36 cellular contexts compared by ENCODE assay signal in the genomic region with DNA sequence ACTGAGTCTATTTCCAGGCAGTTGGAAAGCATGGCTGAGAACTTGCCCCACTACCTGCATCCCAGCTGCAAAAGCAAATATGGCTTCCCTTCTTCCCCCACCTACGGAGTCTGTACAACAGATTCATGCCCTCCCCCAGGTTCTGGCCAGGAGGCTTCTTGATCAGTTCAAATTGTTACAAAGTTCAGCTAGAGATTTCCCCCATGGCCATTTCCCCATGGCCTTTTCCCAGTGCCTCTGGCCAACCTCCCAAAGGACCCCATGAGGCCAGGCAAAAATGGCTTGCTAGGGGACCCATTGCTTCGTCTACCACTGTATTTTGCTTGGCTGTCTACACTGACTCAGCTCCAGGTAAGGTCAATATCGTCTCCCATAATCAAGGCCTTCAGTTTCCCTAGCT.
"Had no signal": no experiment of that assay in that cellular context is flagged by ENCODE, and none has a peak within 500 bp of the region (broad histone marks: within the 10 kb centered on the region; RNA-seq: fewer than 3 reads in every experiment).

No MANE protein-coding gene starts in this region.

- H3K27me3 Mint-ChIP-seq: activated B cell treated with CpG ODN at 0.5 μM for 24 hours; activated CD4-positive, alpha-beta memory T cell treated with anti-CD3 and anti-CD28 coated beads for 36 hours; activated CD4-positive, alpha-beta T cell treated with anti-CD3 and anti-CD28 coated beads, Interleukin-2, amount 10 ng/mL, durations not matched to agents 24 days and 14 days; activated CD8-positive, alpha-beta T cell treated with anti-CD3 and anti-CD28 coated beads for 36 hours; activated naive CD8-positive, alpha-beta T cell treated with anti-CD3 and anti-CD28 coated beads for 36 hours; activated T-helper 17 cell treated with anti-CD3 and anti-CD28 coated beads, Interleukin-2, amount 50 U/mL, for 72 hours; central memory CD8-positive, alpha-beta T cell had no signal

- H3K27me3 ChIP-seq: adrenal gland, body of pancreas, brain microvascular endothelial cell, cardiac muscle cell had no signal

- H3K9me3 ChIP-seq: adrenal gland had no signal

- H3K4me1 ChIP-seq: adrenal gland, body of pancreas had no signal

- H3K4me3 ChIP-seq: adrenal gland, body of pancreas, cardiac muscle cell had no signal

- H3K27ac Mint-ChIP-seq: activated B cell treated with CpG ODN at 0.5 μM for 24 hours; activated CD4-positive, alpha-beta memory T cell treated with anti-CD3 and anti-CD28 coated beads for 36 hours; activated CD4-positive, alpha-beta T cell treated with anti-CD3 and anti-CD28 coated beads, Interleukin-2, amount 10 ng/mL, durations not matched to agents 24 days and 14 days; activated CD8-positive, alpha-beta T cell treated with anti-CD3 and anti-CD28 coated beads for 36 hours; activated naive CD4-positive, alpha-beta T cell treated with anti-CD3 and anti-CD28 coated beads for 36 hours; activated naive CD4-positive, alpha-beta T cell treated with anti-CD3 and anti-CD28 coated beads, Interleukin-2, amount 50 U/mL, for 72 hours; activated naive CD8-positive, alpha-beta T cell treated with anti-CD3 and anti-CD28 coated beads for 36 hours; activated T-cell treated with anti-CD3 and anti-CD28 coated beads, Interleukin-2, amount 50 U/mL, for 72 hours; activated T-helper 1 cell treated with anti-CD3 and anti-CD28 coated beads, Interleukin-12 subunit alpha, Interleukin-12 subunit beta, Interleukin-2, Interleukin-4 antibody, amounts not matched to agents 30 ng/mL and 10 ng/mL and 1 ng/mL, durations not matched to agents 14 hours and 24 hours and 36 hours; activated T-helper 17 cell treated with anti-CD3 and anti-CD28 coated beads, Interleukin-2, amount 50 U/mL, for 72 hours; T-helper 1 cell treated with Interleukin-12 subunit alpha and Interleukin-12 subunit beta and Interleukin-4 antibody, amounts not matched to agents 30 μg/mL and 1 μg/mL, for 36 hours; T-helper 2 cell treated with Interferon-gamma antibody and Interleukin-4, amounts not matched to agents 5 μg/mL and 100 μg/mL, for 36 hours had no signal

- H3K4me3 Mint-ChIP-seq: activated B cell treated with CpG ODN at 0.5 μM for 24 hours; activated CD4-positive, alpha-beta memory T cell treated with anti-CD3 and anti-CD28 coated beads for 36 hours; activated CD4-positive, alpha-beta T cell treated with anti-CD3 and anti-CD28 coated beads, Interleukin-2, amount 10 ng/mL, durations not matched to agents 24 days and 14 days; activated CD8-positive, alpha-beta T cell treated with anti-CD3 and anti-CD28 coated beads for 36 hours; activated naive CD4-positive, alpha-beta T cell treated with anti-CD3 and anti-CD28 coated beads for 36 hours; activated naive CD8-positive, alpha-beta T cell treated with anti-CD3 and anti-CD28 coated beads for 36 hours; activated T-cell treated with anti-CD3 and anti-CD28 coated beads, Interleukin-2, amount 50 U/mL, for 4 hours; activated T-cell treated with anti-CD3 and anti-CD28 coated beads, Interleukin-2, amount 50 U/mL, for 72 hours; activated T-helper 1 cell treated with anti-CD3 and anti-CD28 coated beads, Interleukin-12 subunit alpha, Interleukin-12 subunit beta, Interleukin-2, Interleukin-4 antibody, amounts not matched to agents 30 ng/mL and 10 ng/mL and 1 ng/mL, durations not matched to agents 14 hours and 24 hours and 36 hours; activated T-helper 17 cell treated with anti-CD3 and anti-CD28 coated beads, Interleukin-2, amount 50 U/mL, for 72 hours; central memory CD8-positive, alpha-beta T cell; T-helper 1 cell treated with Interleukin-12 subunit alpha and Interleukin-12 subunit beta and Interleukin-4 antibody, amounts not matched to agents 30 μg/mL and 1 μg/mL, for 36 hours; T-helper 2 cell treated with Interferon-gamma antibody and Interleukin-4, amounts not matched to agents 5 μg/mL and 100 μg/mL, for 36 hours had no signal

- H3K4me1 Mint-ChIP-seq: activated B cell treated with CpG ODN at 0.5 μM for 24 hours; activated CD4-positive, alpha-beta T cell treated with anti-CD3 and anti-CD28 coated beads, Interleukin-2, amount 10 ng/mL, durations not matched to agents 24 days and 14 days; activated naive CD8-positive, alpha-beta T cell treated with anti-CD3 and anti-CD28 coated beads for 36 hours; activated T-helper 17 cell treated with anti-CD3 and anti-CD28 coated beads, Interleukin-2, amount 50 U/mL, for 72 hours; central memory CD8-positive, alpha-beta T cell had no signal

- H3K36me3 Mint-ChIP-seq: activated naive CD8-positive, alpha-beta T cell treated with anti-CD3 and anti-CD28 coated beads for 36 hours had no signal

- H3K36me3 ChIP-seq: adrenal gland, brain microvascular endothelial cell, cardiac muscle cell had no signal

- H3K27ac ChIP-seq: adrenal gland, body of pancreas, brain microvascular endothelial cell, cardiac muscle cell, VCaP had no signal

- DNase-seq: activated B cell treated with CpG ODN at 0.5 μM for 24 hours; activated CD4-positive, alpha-beta memory T cell treated with anti-CD3 and anti-CD28 coated beads for 36 hours; activated CD4-positive, alpha-beta T cell treated with anti-CD3 and anti-CD28 coated beads for 4 hours; activated CD4-positive, alpha-beta T cell treated with anti-CD3 and anti-CD28 coated beads, Interleukin-2, amount 10 ng/mL, durations not matched to agents 24 days and 14 days; activated CD4-positive, alpha-beta T cell treated with anti-CD3 and anti-CD28 coated beads, Interleukin-2, amount 50 U/mL, for 1 hour; activated CD4-positive, alpha-beta T cell treated with anti-CD3 and anti-CD28 coated beads, Interleukin-2, amount 50 U/mL, for 4 hours; activated CD4-positive, CD25-positive, alpha-beta regulatory T cell treated with anti-CD3 and anti-CD28 coated beads, Interleukin-2, amount 50 U/mL, for 72 hours; activated CD8-positive, alpha-beta memory T cell treated with anti-CD3 and anti-CD28 coated beads, Interleukin-2, amount 50 U/mL, for 4 hours; activated CD8-positive, alpha-beta T cell treated with anti-CD3 and anti-CD28 coated beads for 36 hours; activated effector memory CD4-positive, alpha-beta T cell treated with anti-CD3 and anti-CD28 coated beads, Interleukin-2, amount 50 U/mL, for 16 hours; activated gamma-delta T cell treated with Interleukin-2 at 50 U/mL for 16 hours; activated naive CD4-positive, alpha-beta T cell; activated naive CD4-positive, alpha-beta T cell treated with anti-CD3 and anti-CD28 coated beads for 36 hours; activated naive CD4-positive, alpha-beta T cell treated with anti-CD3 and anti-CD28 coated beads, Interleukin-2, amount 50 U/mL, for 16 hours; activated naive CD8-positive, alpha-beta T cell treated with anti-CD3 and anti-CD28 coated beads for 36 hours; activated T-cell treated with anti-CD3 and anti-CD28 coated beads for 4 hours; activated T-cell treated with anti-CD3 and anti-CD28 coated beads, Interleukin-2, amount 50 U/mL, for 1 hour; activated T-cell treated with anti-CD3 and anti-CD28 coated beads, Interleukin-2, amount 50 U/mL, for 4 hours; activated T-cell treated with anti-CD3 and anti-CD28 coated beads, Interleukin-2, amount 50 U/mL, for 72 hours; adrenal gland; amniotic stem cell; aorta; body of pancreas; brain microvascular endothelial cell; caudate nucleus; T-helper 1 cell; T-helper 2 cell; T-helper 9 cell had no signal
